Comparison of ENCODE assay signal across 8 cellular contexts in the genomic region with DNA sequence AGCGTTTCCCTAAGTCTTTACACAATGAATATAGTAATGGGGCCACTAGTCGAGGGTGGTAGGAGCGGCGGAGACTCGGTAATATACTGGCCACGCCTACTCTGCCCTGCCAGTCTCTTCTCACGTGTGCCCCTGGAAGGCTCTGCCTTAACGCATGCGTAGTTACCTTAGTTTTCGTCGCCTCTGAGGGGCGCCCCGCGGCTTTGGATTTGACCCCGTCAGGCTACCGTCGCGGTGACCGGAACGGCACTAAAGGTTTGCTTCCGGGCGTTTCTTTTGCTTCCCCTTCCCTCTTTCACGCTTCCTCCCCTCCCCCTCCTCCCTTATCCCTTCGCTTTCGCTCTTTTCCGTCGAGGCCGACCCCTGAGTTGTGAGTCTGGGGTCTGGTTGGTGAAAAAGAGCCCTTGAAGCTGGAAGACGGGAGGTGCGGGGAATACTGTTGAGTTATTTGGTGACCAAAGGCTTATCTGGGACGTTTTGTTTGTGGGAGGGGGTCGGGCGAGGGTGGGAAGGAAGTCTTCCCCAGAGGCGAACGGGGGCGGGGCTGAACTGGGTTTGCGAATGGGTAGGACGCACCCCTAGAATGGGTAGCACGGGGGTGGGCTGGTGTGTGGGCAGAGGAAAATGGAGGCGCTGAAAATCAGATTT.
DNase-seq lines count a peak whose midpoint lies in the region; ATAC-seq, FAIRE-seq and TF ChIP-seq lines count a peak whose summit lies in the region.

Gene SETDB1 (plus strand): TSS at position 270 of the 648 bp plus-strand sequence. CDS start 1,352 bp downstream, outside the sequence.

- peak; percentile 85 for DNase-seq in AG09319 (ENCODE audit: extremely low read depth, low read depth)
- peak; percentile 98 for DNase-seq in NCI-H446 treated with DMSO at 0.1 percent for 48 hours (lab: John Stamatoyannopoulos, UW)
- peak; percentile 97 for DNase-seq in cerebellar cortex (ENCODE audit: low spot score)
- peak; percentile 86 for DNase-seq in stimulated activated CD4-positive, alpha-beta T cell treated with anti-CD3 and anti-CD28 coated beads, Interleukin-12 subunit alpha, Interleukin-12 subunit beta, amount 100 ng/mL, for 4 hours

- peak; percentile 56 for FAIRE-seq in islet of Langerhans (lab: Jason Lieb, UNC)

- peak; percentile 13; the same call in 1 of the 2 replicates for TF ChIP-seq CTCF in AG09319 (IDR thresholded peaks at IDR 0.05; ENCODE audit: low read depth, low read length)

- peak; percentile 92 for ATAC-seq in GM19035 (IDR thresholded peaks at IDR 0.05; ENCODE audit: unreplicated experiment)
- peak; percentile 88 for ATAC-seq in HG03354 (IDR thresholded peaks at IDR 0.05; ENCODE audit: poor library complexity, severe bottlenecking, unreplicated experiment)
- ATAC-seq in activated CD4-positive, CD25-positive, alpha-beta regulatory T cell treated with anti-CD3 and anti-CD28 coated beads, Interleukin-2, amount 50 U/mL, for 24 hours: peak; percentile 78 to 81

Comparison
In these comparisons a context has a peak if more than half of its experiments do, and no peak if none do; other contexts are left out.
1. Peak in every context shown above with its lines: DNase-seq and ATAC-seq.